25 cellular contexts compared by ENCODE assay signal in genomic region chr5:85397451-85397850, GRCh38.
"Had no signal": no experiment of that assay in that cellular context is flagged by ENCODE, and none has a peak within 500 bp of the region (broad histone marks: within the 10 kb centered on the region; RNA-seq: fewer than 3 reads in every experiment).

No MANE protein-coding gene starts in this region.

- ATAC-seq: effector memory CD8-positive, alpha-beta T cell; esophagus mucosa; gastrocnemius medialis; heart right ventricle; left cardiac atrium; lower lobe of right lung; mucosa of descending colon had no signal

- H3K4me1 ChIP-seq: colonic mucosa, esophagus squamous epithelium, gastrocnemius medialis, heart right ventricle, left ventricle myocardium inferior, lower lobe of right lung had no signal

- H3K27me3 ChIP-seq: colonic mucosa, esophagus squamous epithelium, gastrocnemius medialis, heart right ventricle had no signal

- H3K27ac ChIP-seq: colonic mucosa, epithelial cell of prostate, esophagus squamous epithelium, gastrocnemius medialis, heart right ventricle, left ventricle myocardium inferior, lower lobe of right lung had no signal

- H3K4me3 ChIP-seq: colonic mucosa, esophagus squamous epithelium, gastrocnemius medialis, heart right ventricle, left ventricle myocardium inferior, lower lobe of right lung, mucosa of descending colon had no signal

- DNase-seq: colonic mucosa; cortex of kidney; effector CD8-positive, alpha-beta T cell; effector memory CD8-positive, alpha-beta T cell; endodermal cell; erythroblast; esophagus squamous epithelium; foreskin fibroblast; foreskin melanocyte; gastrocnemius medialis; glutamatergic neuron; head of caudate nucleus; heart right ventricle; hippocampal formation; left cardiac atrium; left ventricle myocardium inferior; lower lobe of right lung; mesenchymal stem cell; mucosa of descending colon; naive B cell had no signal

- H3K9me3 ChIP-seq: colonic mucosa, esophagus squamous epithelium, gastrocnemius medialis, lower lobe of right lung, mucosa of descending colon had no signal

- H3K36me3 ChIP-seq: colonic mucosa, esophagus squamous epithelium, gastrocnemius medialis, heart right ventricle, left ventricle myocardium inferior, lower lobe of right lung had no signal

- FAIRE-seq: endometrium, islet of Langerhans, keratinocyte had no signal
